In the genomic region with DNA sequence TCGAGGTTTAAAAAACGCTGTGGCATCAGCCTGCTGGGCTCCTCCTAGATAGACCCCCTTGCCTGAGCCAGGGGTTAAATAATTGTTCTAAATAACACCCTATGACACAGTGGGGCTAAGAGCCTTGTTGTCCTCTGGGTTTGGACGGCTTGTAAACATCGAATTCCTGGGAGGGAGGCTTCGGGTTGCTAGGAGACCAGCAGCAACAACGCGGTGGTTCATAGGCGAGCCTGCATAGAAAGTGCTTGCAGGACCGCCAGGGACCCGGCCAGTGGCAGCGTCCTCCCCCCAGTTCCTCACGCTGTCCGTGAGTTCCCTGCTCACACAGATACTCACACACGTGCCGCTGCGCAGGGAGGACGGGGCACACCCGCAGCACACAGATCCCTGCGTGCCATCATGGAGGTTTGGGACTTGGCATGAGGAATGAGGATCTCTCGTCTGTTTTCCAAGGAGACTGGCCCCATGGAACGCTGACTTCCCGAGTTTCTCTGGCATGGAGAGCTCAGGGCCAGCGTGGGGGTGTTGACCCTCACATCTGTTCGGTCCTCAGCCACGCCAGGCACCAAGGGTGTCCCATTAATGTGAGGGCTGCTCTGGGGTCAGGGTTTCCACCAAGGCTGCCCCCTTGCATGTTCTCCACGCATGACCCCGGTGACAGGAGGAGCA, we compare ENCODE assay signal across 2 cellular contexts.
TF ChIP-seq lines count a peak whose summit lies in the region.

No MANE protein-coding gene starts in this region.

TF ChIP-seq in A549, 52 proteins besides CTCF, POLR2A, EP300 and RAD21 (continued from another document):
- TF ChIP-seq REST (IDR thresholded peaks at IDR 0.05) (no peak), FOSB (CRISPR knock-in tag; IDR thresholded peaks at IDR 0.05) (no peak), HOXB5 (CRISPR knock-in tag; IDR thresholded peaks at IDR 0.05) (no peak), CBX8 (IDR thresholded peaks at IDR 0.05) (no peak), E2F6 (IDR thresholded peaks at IDR 0.05; ENCODE audit: borderline replicate concordance, low read depth) (no peak), JUN (IDR thresholded peaks at IDR 0.05) (no peak), ZSCAN20 (CRISPR knock-in tag; IDR thresholded peaks at IDR 0.05) (no peak), TFCP2L1 (CRISPR knock-in tag; IDR thresholded peaks at IDR 0.05) (no peak), CBX2 (IDR thresholded peaks at IDR 0.05; ENCODE audit: borderline replicate concordance, low read depth) (no peak), MAZ (IDR thresholded peaks at IDR 0.05; ENCODE audit: borderline replicate concordance, low read depth, low read length) (no peak), EHMT2 (IDR thresholded peaks at IDR 0.05; ENCODE audit: low read depth) (no peak), HOXA7 (CRISPR knock-in tag; IDR thresholded peaks at IDR 0.05) (no peak), RCOR1 (IDR thresholded peaks at IDR 0.05; ENCODE audit: low read depth, low read length) (no peak), KDM5A (IDR thresholded peaks at IDR 0.05) (no peak), MAFK (IDR thresholded peaks at IDR 0.05; ENCODE audit: partially characterized antibody) (no peak), FOSL2 (IDR thresholded peaks at IDR 0.05) (no peak), FOSL2 (CRISPR knock-in tag; IDR thresholded peaks at IDR 0.05) (no peak), GATA3 (IDR thresholded peaks at IDR 0.05; ENCODE audit: borderline replicate concordance) (no peak), ESRRA (IDR thresholded peaks at IDR 0.05; ENCODE audit: borderline replicate concordance, low read length) (no peak)
- TF ChIP-seq, protein P1, sequence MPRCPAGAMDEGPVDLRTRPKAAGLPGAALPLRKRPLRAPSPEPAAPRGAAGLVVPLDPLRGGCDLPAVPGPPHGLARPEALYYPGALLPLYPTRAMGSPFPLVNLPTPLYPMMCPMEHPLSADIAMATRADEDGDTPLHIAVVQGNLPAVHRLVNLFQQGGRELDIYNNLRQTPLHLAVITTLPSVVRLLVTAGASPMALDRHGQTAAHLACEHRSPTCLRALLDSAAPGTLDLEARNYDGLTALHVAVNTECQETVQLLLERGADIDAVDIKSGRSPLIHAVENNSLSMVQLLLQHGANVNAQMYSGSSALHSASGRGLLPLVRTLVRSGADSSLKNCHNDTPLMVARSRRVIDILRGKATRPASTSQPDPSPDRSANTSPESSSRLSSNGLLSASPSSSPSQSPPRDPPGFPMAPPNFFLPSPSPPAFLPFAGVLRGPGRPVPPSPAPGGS (IDR thresholded peaks at IDR 0.05) = no peak

TF ChIP-seq in WTC11, 78 proteins besides CTCF, POLR2A, EP300 and RAD21 (continued from another document):
- TF ChIP-seq, protein P2, sequence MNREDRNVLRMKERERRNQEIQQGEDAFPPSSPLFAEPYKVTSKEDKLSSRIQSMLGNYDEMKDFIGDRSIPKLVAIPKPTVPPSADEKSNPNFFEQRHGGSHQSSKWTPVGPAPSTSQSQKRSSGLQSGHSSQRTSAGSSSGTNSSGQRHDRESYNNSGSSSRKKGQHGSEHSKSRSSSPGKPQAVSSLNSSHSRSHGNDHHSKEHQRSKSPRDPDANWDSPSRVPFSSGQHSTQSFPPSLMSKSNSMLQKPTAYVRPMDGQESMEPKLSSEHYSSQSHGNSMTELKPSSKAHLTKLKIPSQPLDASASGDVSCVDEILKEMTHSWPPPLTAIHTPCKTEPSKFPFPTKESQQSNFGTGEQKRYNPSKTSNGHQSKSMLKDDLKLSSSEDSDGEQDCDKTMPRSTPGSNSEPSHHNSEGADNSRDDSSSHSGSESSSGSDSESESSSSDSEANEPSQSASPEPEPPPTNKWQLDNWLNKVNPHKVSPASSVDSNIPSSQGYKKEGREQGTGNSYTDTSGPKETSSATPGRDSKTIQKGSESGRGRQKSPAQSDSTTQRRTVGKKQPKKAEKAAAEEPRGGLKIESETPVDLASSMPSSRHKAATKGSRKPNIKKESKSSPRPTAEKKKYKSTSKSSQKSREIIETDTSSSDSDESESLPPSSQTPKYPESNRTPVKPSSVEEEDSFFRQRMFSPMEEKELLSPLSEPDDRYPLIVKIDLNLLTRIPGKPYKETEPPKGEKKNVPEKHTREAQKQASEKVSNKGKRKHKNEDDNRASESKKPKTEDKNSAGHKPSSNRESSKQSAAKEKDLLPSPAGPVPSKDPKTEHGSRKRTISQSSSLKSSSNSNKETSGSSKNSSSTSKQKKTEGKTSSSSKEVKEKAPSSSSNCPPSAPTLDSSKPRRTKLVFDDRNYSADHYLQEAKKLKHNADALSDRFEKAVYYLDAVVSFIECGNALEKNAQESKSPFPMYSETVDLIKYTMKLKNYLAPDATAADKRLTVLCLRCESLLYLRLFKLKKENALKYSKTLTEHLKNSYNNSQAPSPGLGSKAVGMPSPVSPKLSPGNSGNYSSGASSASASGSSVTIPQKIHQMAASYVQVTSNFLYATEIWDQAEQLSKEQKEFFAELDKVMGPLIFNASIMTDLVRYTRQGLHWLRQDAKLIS (CRISPR knock-in tag; IDR thresholded peaks at IDR 0.05; ENCODE audit: borderline replicate concordance) = no peak
- TF ChIP-seq ZNF671 (CRISPR knock-in tag; IDR thresholded peaks at IDR 0.05) (no peak), FOXK1 (CRISPR knock-in tag; IDR thresholded peaks at IDR 0.05) (no peak), GABPB1 (CRISPR knock-in tag; IDR thresholded peaks at IDR 0.05) (no peak), USF2 (CRISPR knock-in tag; IDR thresholded peaks at IDR 0.05) (no peak), OVOL2 (CRISPR knock-in tag; IDR thresholded peaks at IDR 0.05; ENCODE audit: borderline replicate concordance) (no peak), ZNF138 (CRISPR knock-in tag; conservative IDR thresholded peaks at IDR 0.05) (no peak)
- TF ChIP-seq, protein P3, sequence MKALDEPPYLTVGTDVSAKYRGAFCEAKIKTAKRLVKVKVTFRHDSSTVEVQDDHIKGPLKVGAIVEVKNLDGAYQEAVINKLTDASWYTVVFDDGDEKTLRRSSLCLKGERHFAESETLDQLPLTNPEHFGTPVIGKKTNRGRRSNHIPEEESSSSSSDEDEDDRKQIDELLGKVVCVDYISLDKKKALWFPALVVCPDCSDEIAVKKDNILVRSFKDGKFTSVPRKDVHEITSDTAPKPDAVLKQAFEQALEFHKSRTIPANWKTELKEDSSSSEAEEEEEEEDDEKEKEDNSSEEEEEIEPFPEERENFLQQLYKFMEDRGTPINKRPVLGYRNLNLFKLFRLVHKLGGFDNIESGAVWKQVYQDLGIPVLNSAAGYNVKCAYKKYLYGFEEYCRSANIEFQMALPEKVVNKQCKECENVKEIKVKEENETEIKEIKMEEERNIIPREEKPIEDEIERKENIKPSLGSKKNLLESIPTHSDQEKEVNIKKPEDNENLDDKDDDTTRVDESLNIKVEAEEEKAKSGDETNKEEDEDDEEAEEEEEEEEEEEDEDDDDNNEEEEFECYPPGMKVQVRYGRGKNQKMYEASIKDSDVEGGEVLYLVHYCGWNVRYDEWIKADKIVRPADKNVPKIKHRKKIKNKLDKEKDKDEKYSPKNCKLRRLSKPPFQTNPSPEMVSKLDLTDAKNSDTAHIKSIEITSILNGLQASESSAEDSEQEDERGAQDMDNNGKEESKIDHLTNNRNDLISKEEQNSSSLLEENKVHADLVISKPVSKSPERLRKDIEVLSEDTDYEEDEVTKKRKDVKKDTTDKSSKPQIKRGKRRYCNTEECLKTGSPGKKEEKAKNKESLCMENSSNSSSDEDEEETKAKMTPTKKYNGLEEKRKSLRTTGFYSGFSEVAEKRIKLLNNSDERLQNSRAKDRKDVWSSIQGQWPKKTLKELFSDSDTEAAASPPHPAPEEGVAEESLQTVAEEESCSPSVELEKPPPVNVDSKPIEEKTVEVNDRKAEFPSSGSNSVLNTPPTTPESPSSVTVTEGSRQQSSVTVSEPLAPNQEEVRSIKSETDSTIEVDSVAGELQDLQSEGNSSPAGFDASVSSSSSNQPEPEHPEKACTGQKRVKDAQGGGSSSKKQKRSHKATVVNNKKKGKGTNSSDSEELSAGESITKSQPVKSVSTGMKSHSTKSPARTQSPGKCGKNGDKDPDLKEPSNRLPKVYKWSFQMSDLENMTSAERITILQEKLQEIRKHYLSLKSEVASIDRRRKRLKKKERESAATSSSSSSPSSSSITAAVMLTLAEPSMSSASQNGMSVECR (CRISPR knock-in tag; IDR thresholded peaks at IDR 0.05; ENCODE audit: borderline replicate concordance) = no peak
- TF ChIP-seq, protein P4, sequence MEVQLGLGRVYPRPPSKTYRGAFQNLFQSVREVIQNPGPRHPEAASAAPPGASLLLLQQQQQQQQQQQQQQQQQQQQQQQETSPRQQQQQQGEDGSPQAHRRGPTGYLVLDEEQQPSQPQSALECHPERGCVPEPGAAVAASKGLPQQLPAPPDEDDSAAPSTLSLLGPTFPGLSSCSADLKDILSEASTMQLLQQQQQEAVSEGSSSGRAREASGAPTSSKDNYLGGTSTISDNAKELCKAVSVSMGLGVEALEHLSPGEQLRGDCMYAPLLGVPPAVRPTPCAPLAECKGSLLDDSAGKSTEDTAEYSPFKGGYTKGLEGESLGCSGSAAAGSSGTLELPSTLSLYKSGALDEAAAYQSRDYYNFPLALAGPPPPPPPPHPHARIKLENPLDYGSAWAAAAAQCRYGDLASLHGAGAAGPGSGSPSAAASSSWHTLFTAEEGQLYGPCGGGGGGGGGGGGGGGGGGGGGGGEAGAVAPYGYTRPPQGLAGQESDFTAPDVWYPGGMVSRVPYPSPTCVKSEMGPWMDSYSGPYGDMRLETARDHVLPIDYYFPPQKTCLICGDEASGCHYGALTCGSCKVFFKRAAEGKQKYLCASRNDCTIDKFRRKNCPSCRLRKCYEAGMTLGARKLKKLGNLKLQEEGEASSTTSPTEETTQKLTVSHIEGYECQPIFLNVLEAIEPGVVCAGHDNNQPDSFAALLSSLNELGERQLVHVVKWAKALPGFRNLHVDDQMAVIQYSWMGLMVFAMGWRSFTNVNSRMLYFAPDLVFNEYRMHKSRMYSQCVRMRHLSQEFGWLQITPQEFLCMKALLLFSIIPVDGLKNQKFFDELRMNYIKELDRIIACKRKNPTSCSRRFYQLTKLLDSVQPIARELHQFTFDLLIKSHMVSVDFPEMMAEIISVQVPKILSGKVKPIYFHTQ (CRISPR knock-in tag; IDR thresholded peaks at IDR 0.05) = no peak
